27 cellular contexts compared by ENCODE assay signal in the genomic region with DNA sequence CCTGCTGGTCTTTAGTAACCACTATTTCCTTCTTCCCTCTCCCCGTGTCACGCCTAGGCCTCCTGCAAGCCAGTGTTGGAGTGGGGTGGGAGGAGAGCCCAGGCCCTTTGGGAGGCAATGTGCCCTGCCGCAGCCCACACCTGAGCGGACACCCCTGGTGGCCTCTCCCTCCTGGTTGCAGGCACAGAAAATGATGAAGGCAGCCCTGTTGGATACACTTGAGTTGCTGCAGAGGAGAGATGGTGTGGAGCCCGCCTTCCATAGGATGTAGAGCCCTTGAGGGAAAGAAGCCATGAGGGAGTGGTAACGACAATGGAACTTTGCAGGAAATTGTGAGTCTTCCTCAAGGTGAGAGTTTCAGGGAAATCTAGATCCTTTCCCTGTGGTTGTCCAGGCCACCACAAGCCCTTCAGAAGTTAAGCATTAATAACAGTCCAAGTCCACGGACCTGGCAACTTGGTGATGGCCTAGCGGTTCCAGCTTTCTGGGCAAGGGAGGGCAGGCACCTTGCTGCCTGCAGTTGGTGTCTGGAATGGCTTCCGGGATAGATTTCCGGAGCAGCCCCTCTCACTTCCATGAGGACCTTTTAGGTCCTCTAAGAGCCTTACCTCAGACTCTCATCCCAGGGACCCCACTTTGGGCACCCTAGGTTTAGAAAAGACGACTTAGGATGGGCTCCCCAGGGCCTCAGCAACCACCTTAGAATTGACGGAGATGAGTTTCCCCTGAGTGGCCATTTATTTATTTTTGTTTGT.
"Had no signal": no experiment of that assay in that cellular context is flagged by ENCODE, and none has a peak within 500 bp of the region (broad histone marks: within the 10 kb centered on the region; RNA-seq: fewer than 3 reads in every experiment).

No MANE protein-coding gene starts in this region.

- H3K9ac ChIP-seq: KMS-11 had no signal

- H3K4me2 ChIP-seq: KMS-11 had no signal

- H3K27ac Mint-ChIP-seq: activated CD4-positive, alpha-beta T cell treated with anti-CD3 and anti-CD28 coated beads, Interleukin-2, amount 10 ng/mL, durations not matched to agents 24 days and 14 days; activated CD8-positive, alpha-beta T cell treated with anti-CD3 and anti-CD28 coated beads, Interleukin-2, amount 10 ng/mL, durations not matched to agents 7 days and 5 days; activated naive CD4-positive, alpha-beta T cell treated with anti-CD3 and anti-CD28 coated beads, Interleukin-2, amount 10 ng/mL, durations not matched to agents 7 days and 5 days; activated naive CD8-positive, alpha-beta T cell; activated naive CD8-positive, alpha-beta T cell treated with anti-CD3 and anti-CD28 coated beads, Interleukin-2, amount 50 U/mL, for 24 hours; brain had no signal

- H3K4me1 Mint-ChIP-seq: activated naive CD4-positive, alpha-beta T cell treated with anti-CD3 and anti-CD28 coated beads, Interleukin-2, amount 10 ng/mL, durations not matched to agents 7 days and 5 days; activated naive CD8-positive, alpha-beta T cell treated with anti-CD3 and anti-CD28 coated beads, Interleukin-2, amount 50 U/mL, for 24 hours; brain had no signal

- H3K9me3 Mint-ChIP-seq: activated CD4-positive, alpha-beta T cell treated with anti-CD3 and anti-CD28 coated beads, Interleukin-2, amount 10 ng/mL, durations not matched to agents 24 days and 14 days; activated naive CD4-positive, alpha-beta T cell treated with anti-CD3 and anti-CD28 coated beads, Interleukin-2, amount 10 ng/mL, durations not matched to agents 7 days and 5 days; activated naive CD8-positive, alpha-beta T cell treated with anti-CD3 and anti-CD28 coated beads, Interleukin-2, amount 50 U/mL, for 24 hours; brain had no signal

- ATAC-seq: activated CD8-positive, alpha-beta T cell treated with anti-CD3 and anti-CD28 coated beads, Interleukin-2, amount 10 ng/mL, durations not matched to agents 7 days and 5 days; activated naive CD8-positive, alpha-beta T cell treated with anti-CD3 and anti-CD28 coated beads, Interleukin-2, amount 50 U/mL, for 24 hours; PC-3 had no signal

- H3K36me3 Mint-ChIP-seq: activated naive CD4-positive, alpha-beta T cell treated with anti-CD3 and anti-CD28 coated beads, Interleukin-2, amount 10 ng/mL, durations not matched to agents 7 days and 5 days; activated naive CD8-positive, alpha-beta T cell; brain had no signal

- H3K9me3 ChIP-seq: Peyer's patch had no signal

- H3K27me3 Mint-ChIP-seq: activated naive CD8-positive, alpha-beta T cell; brain had no signal

- H3K4me1 ChIP-seq: Peyer's patch had no signal

- H3K4me3 ChIP-seq: Peyer's patch had no signal

- H3K27ac ChIP-seq: KMS-11, Peyer's patch had no signal

- H3K27me3 ChIP-seq: Peyer's patch had no signal

- H3K4me3 Mint-ChIP-seq: activated CD4-positive, alpha-beta T cell treated with anti-CD3 and anti-CD28 coated beads, Interleukin-2, amount 10 ng/mL, durations not matched to agents 24 days and 14 days; activated CD8-positive, alpha-beta T cell treated with anti-CD3 and anti-CD28 coated beads, Interleukin-2, amount 10 ng/mL, durations not matched to agents 7 days and 5 days; activated naive CD4-positive, alpha-beta T cell treated with anti-CD3 and anti-CD28 coated beads, Interleukin-2, amount 10 ng/mL, durations not matched to agents 7 days and 5 days; activated naive CD8-positive, alpha-beta T cell; activated naive CD8-positive, alpha-beta T cell treated with anti-CD3 and anti-CD28 coated beads, Interleukin-2, amount 50 U/mL, for 24 hours; brain had no signal

- DNase-seq: activated CD4-positive, alpha-beta T cell treated with anti-CD3 and anti-CD28 coated beads, Interleukin-2, amount 10 ng/mL, durations not matched to agents 24 days and 14 days; activated CD4-positive, alpha-beta T cell treated with anti-CD3 and anti-CD28 coated beads, Interleukin-2, amount 50 U/mL, for 48 hours; activated CD8-positive, alpha-beta memory T cell treated with anti-CD3 and anti-CD28 coated beads, Interleukin-2, amount 50 U/mL, for 4 hours; activated CD8-positive, alpha-beta T cell treated with anti-CD3 and anti-CD28 coated beads, Interleukin-2, amount 10 ng/mL, durations not matched to agents 7 days and 5 days; activated effector memory CD4-positive, alpha-beta T cell treated with Interleukin-2 at 50 U/mL for 16 hours; activated naive CD4-positive, alpha-beta T cell treated with anti-CD3 and anti-CD28 coated beads, Interleukin-2, amount 10 ng/mL, durations not matched to agents 7 days and 5 days; activated naive CD8-positive, alpha-beta T cell treated with anti-CD3 and anti-CD28 coated beads, Interleukin-2, amount 50 U/mL, for 24 hours; activated T-cell treated with anti-CD3 and anti-CD28 coated beads, Interleukin-2, amount 50 U/mL, for 48 hours; anterior cingulate cortex; central memory CD4-positive, alpha-beta T cell; MM.1S; MV-4-11; NCI-H1092; NCI-H1436 treated with DMSO at 0.1 percent for 48 hours; NCI-H1694 treated with DMSO at 0.1 percent for 48 hours; NCI-H2029; NCI-H524 treated with DMSO at 0.1 percent for 48 hours; NK-92 treated with Interleukin-12 subunit alpha and Interleukin-12 subunit beta, amount 100 ng/mL, for 24 hours; PC-3; Right ventricle myocardium superior; RPMI8226; SW 1271; T1000 had no signal

- H3K36me3 ChIP-seq: Peyer's patch had no signal
